In genomic region chr5:80125962-80126480, GRCh38 we compare ENCODE assay signal across 8 cellular contexts.
DNase-seq lines count a peak whose midpoint lies in the region; ATAC-seq and TF ChIP-seq lines count a peak whose summit lies in the region.

No MANE protein-coding gene starts in this region.

- ATAC-seq in activated T-cell treated with anti-CD3 and anti-CD28 coated beads, Interleukin-2, amount 50 U/mL, for 72 hours (replicated peaks in 1 of 2): peak; percentile 87 to 91
- peak; percentile 57 for ATAC-seq in HG02623 (IDR thresholded peaks at IDR 0.05; ENCODE audit: unreplicated experiment)

- H3K27ac ChIP-seq in OCI-LY3 (ENCODE audit: low read length) (peak overlapping the region; percentile 82), stomach (no peak overlapping the region)

- peaks cover 12 to 14% of the 10 kb centered on the region in 2 donors for H3K36me3 Mint-ChIP-seq in activated T-cell treated with anti-CD3 and anti-CD28 coated beads, Interleukin-2, amount 50 U/mL, for 72 hours (ENCODE audit: insufficient read depth in 2 of 2)
- peaks cover 4% of the 10 kb centered on the region for H3K36me3 Mint-ChIP-seq in type B pancreatic cell

- no peak overlapping the region for H3K9ac ChIP-seq in OCI-LY3 (ENCODE audit: low read length)

- peak overlapping the region; percentile 95 for H3K4me2 ChIP-seq in OCI-LY3 (ENCODE audit: low read length)

- H3K4me3 ChIP-seq in OCI-LY3 (ENCODE audit: low read length) (peak overlapping the region; percentile 70), stomach (no peak overlapping the region)

- no peak for TF ChIP-seq POLR2A in stomach (IDR thresholded peaks at IDR 0.05)

- peaks cover 28% of the 10 kb centered on the region for H3K4me1 ChIP-seq in OCI-LY3 (ENCODE audit: low read length)
- H3K4me1 ChIP-seq in stomach: no peaks in the 10 kb centered on the region

- peaks cover 4% of the 10 kb centered on the region; the same call in 1 of the 2 replicates for H4K20me1 ChIP-seq in OCI-LY3 (ENCODE audit: insufficient read depth, low read length)

- H3K27me3 ChIP-seq in OCI-LY3 (ENCODE audit: low read depth, low read length): peaks cover 3% of the 10 kb centered on the region; the same call in 1 of the 2 replicates
- no peaks in the 10 kb centered on the region for H3K27me3 ChIP-seq in stomach

- TF ChIP-seq CTCF in OCI-LY3 (IDR thresholded peaks at IDR 0.05; ENCODE audit: low read depth, low read length) (no peak), type B pancreatic cell (conservative IDR thresholded peaks at IDR 0.05) (peak; percentile 53), stomach (IDR thresholded peaks at IDR 0.05) (no peak)

- H3K27me3 Mint-ChIP-seq in activated T-cell treated with anti-CD3 and anti-CD28 coated beads, Interleukin-2, amount 50 U/mL, for 72 hours (ENCODE audit: low read depth): no peaks in the 10 kb centered on the region
- H3K27me3 Mint-ChIP-seq in type B pancreatic cell: no peaks in the 10 kb centered on the region

- DNase-seq in activated T-cell treated with anti-CD3 and anti-CD28 coated beads, Interleukin-2, amount 50 U/mL, for 72 hours: peak; percentile 42 to 48
- no peak for DNase-seq in activated T-cell treated with anti-CD3 and anti-CD28 coated beads, Interleukin-2, amount 50 U/mL, for 1 hour
- peak; percentile 55 for DNase-seq in fibroblast of gingiva (ENCODE audit: low read depth)
- DNase-seq in type B pancreatic cell (ENCODE audit: extremely low spot score, unreplicated experiment): no peak
- DNase-seq in stomach: no peak
- DNase-seq in NCI-H82 (lab: John Stamatoyannopoulos, UW): no peak

- peak overlapping the region; percentile 81 to 82 for H3K4me3 Mint-ChIP-seq in activated T-cell treated with anti-CD3 and anti-CD28 coated beads, Interleukin-2, amount 50 U/mL, for 72 hours
- no peak overlapping the region for H3K4me3 Mint-ChIP-seq in type B pancreatic cell

- peak overlapping the region; percentile 27 for H3K27ac Mint-ChIP-seq in activated T-cell treated with anti-CD3 and anti-CD28 coated beads, Interleukin-2, amount 50 U/mL, for 72 hours
- no peak overlapping the region for H3K27ac Mint-ChIP-seq in type B pancreatic cell

- intact Hi-C loops in stomach (cut with DNase I; ENCODE audit: low total_unique reads): no loop called here

- no peak for TF ChIP-seq EP300 in stomach (IDR thresholded peaks at IDR 0.05)

- H3K9me3 Mint-ChIP-seq in activated T-cell treated with anti-CD3 and anti-CD28 coated beads, Interleukin-2, amount 50 U/mL, for 72 hours: peaks cover 3 to 7% of the 10 kb centered on the region in 2 donors
- H3K9me3 Mint-ChIP-seq in type B pancreatic cell: no peaks in the 10 kb centered on the region

- no peak overlapping the region for H2AFZ ChIP-seq in OCI-LY3 (ENCODE audit: low read depth, low read length)

- H3K79me2 ChIP-seq in OCI-LY3 (ENCODE audit: low read length): no peaks in the 10 kb centered on the region

- WGBS in stomach, 5 donors: 57 to 76% (median 74%) methylated on average over 4 of the region's 4 CpGs

- H3K36me3 ChIP-seq in OCI-LY3 (replicated peaks; ENCODE audit: low read depth, low read length): no peaks in the 10 kb centered on the region
- no peaks in the 10 kb centered on the region for H3K36me3 ChIP-seq in stomach

- peaks cover 38% of the 10 kb centered on the region for H3K4me1 Mint-ChIP-seq in activated T-cell treated with anti-CD3 and anti-CD28 coated beads, Interleukin-2, amount 50 U/mL, for 72 hours (ENCODE audit: low read depth)
- peaks cover 9% of the 10 kb centered on the region for H3K4me1 Mint-ChIP-seq in type B pancreatic cell (ENCODE audit: unreplicated experiment)

- H3K9me3 ChIP-seq in OCI-LY3 (ENCODE audit: insufficient read depth, low read length) (no peaks in the 10 kb centered on the region), stomach (no peaks in the 10 kb centered on the region)

Comparison
In these comparisons a context has a peak if more than half of its experiments do, and no peak if none do; other contexts are left out.
1. DNase-seq: peak in activated T-cell treated with anti-CD3 and anti-CD28 coated beads, Interleukin-2, amount 50 U/mL, for 72 hours (2 of 2) and fibroblast of gingiva (single experiment); none in activated T-cell treated with anti-CD3 and anti-CD28 coated beads, Interleukin-2, amount 50 U/mL, for 1 hour (single experiment), type B pancreatic cell (single experiment), stomach (single experiment) and NCI-H82 (single experiment).